Comparison of ENCODE assay signal across 19 cellular contexts in genomic region chr10:121409466-121410104, GRCh38.
DNase-seq lines count a peak whose midpoint lies in the region; ATAC-seq, FAIRE-seq and TF ChIP-seq lines count a peak whose summit lies in the region.
"Had no signal": no experiment of that assay in that cellular context is flagged by ENCODE, and none has a peak within 500 bp of the region (broad histone marks: within the 10 kb centered on the region; RNA-seq: fewer than 3 reads in every experiment).

No MANE protein-coding gene starts in this region.

- H3K27me3 ChIP-seq in KMS-11 (ENCODE audit: insufficient read depth, low read depth): no peaks in the 10 kb centered on the region
- no peaks in the 10 kb centered on the region for H3K27me3 ChIP-seq in bronchial epithelial cell (ENCODE audit: control insufficient read depth, insufficient read depth, low read length)
- H3K27me3 ChIP-seq in thyroid gland: no peaks in the 10 kb centered on the region

- H3K27ac ChIP-seq in KMS-11: no peak overlapping the region
- H3K27ac ChIP-seq in thyroid gland: peak overlapping the region in 2 of 3 donors; percentile 43 to 79

- intact Hi-C loops in thyroid gland (cut with DNase I): loop anchor here (10.0 kb wide), 1 partner anchor 185 kb away; the partner anchor contains the start of gene FGFR2

- DNase-seq in bronchial epithelial cell (ENCODE audit: low read depth) (peak; percentile 17), kidney glomerular epithelial cell (lab: John Stamatoyannopoulos, UW) (peak; percentile 9), thyroid gland (peak; percentile 72 to 81), C1 segment of cervical spinal cord (lab: John Stamatoyannopoulos, UW) (no peak), NCI-H69 (lab: John Stamatoyannopoulos, UW) (no peak)
- no peak for DNase-seq in activated T-cell treated with anti-CD3 and anti-CD28 coated beads, Interleukin-2, amount 50 U/mL, for 72 hours
- DNase-seq: ACHN; Calu3; CD4-positive, alpha-beta memory T cell; DMS53; DND-41; EL; GOT3; H7 had no signal

- no peaks in the 10 kb centered on the region for H3K79me2 ChIP-seq in KMS-11 (ENCODE audit: insufficient read depth, low read depth)

- H4K20me1 ChIP-seq in KMS-11 (ENCODE audit: insufficient read depth): no peaks in the 10 kb centered on the region

- TF ChIP-seq CTCF in KMS-11 (conservative IDR thresholded peaks at IDR 0.05; ENCODE audit: low read depth, low read length): no peak
- TF ChIP-seq CTCF in bronchial epithelial cell (IDR thresholded peaks at IDR 0.05; ENCODE audit: insufficient read depth, low read length, severe bottlenecking): no peak
- TF ChIP-seq CTCF in thyroid gland (IDR thresholded peaks at IDR 0.05): no peak

- H3K9me3 ChIP-seq in thyroid gland: no peaks in the 10 kb centered on the region

- no peak overlapping the region for H2AFZ ChIP-seq in KMS-11 (ENCODE audit: low read depth)

- H3K4me1 ChIP-seq in KMS-11 (ENCODE audit: low read depth, poor library complexity, severe bottlenecking): peaks cover 26% of the 10 kb centered on the region
- peaks cover 64 to 69% of the 10 kb centered on the region in 2 donors for H3K4me1 ChIP-seq in thyroid gland

- TF ChIP-seq POLR2A in thyroid gland (IDR thresholded peaks at IDR 0.05): no peak

- no peak overlapping the region for H3K27ac Mint-ChIP-seq in activated T-cell treated with anti-CD3 and anti-CD28 coated beads, Interleukin-2, amount 50 U/mL, for 72 hours
- H3K27ac Mint-ChIP-seq: CD4-positive, alpha-beta memory T cell had no signal

- H3K4me3 Mint-ChIP-seq in activated T-cell treated with anti-CD3 and anti-CD28 coated beads, Interleukin-2, amount 50 U/mL, for 72 hours: no peak overlapping the region
- H3K4me3 Mint-ChIP-seq: CD14-positive monocyte; CD4-positive, alpha-beta memory T cell had no signal

- no peaks in the 10 kb centered on the region for H3K36me3 Mint-ChIP-seq in activated T-cell treated with anti-CD3 and anti-CD28 coated beads, Interleukin-2, amount 50 U/mL, for 72 hours (ENCODE audit: insufficient read depth in 2 of 2)
- H3K36me3 Mint-ChIP-seq: CD14-positive monocyte; CD4-positive, alpha-beta memory T cell had no signal

- H3K4me3 ChIP-seq in KMS-11 (IDR thresholded peaks at IDR 0.05; ENCODE audit: insufficient read depth, low read depth, low read length) (no peak overlapping the region), bronchial epithelial cell (ENCODE audit: low read depth, low read length) (no peak overlapping the region), thyroid gland (replicated peaks in 1 of 3) (no peak overlapping the region)
- H3K4me3 ChIP-seq: GM12878 had no signal

- ATAC-seq in activated T-cell treated with anti-CD3 and anti-CD28 coated beads, Interleukin-2, amount 50 U/mL, for 72 hours (replicated peaks in 1 of 2): no peak
- ATAC-seq: GM12878, HCT116 had no signal

- no peaks in the 10 kb centered on the region for H3K27me3 Mint-ChIP-seq in activated T-cell treated with anti-CD3 and anti-CD28 coated beads, Interleukin-2, amount 50 U/mL, for 72 hours (ENCODE audit: low read depth)

- H3K4me1 Mint-ChIP-seq in activated T-cell treated with anti-CD3 and anti-CD28 coated beads, Interleukin-2, amount 50 U/mL, for 72 hours (ENCODE audit: low read depth): no peaks in the 10 kb centered on the region
- H3K4me1 Mint-ChIP-seq: CD14-positive monocyte; CD4-positive, alpha-beta memory T cell had no signal

- H3K4me2 ChIP-seq in KMS-11: peak overlapping the region; percentile 34; the same call in 1 of the 2 replicates

- 76% methylated on average over 4 of the region's 4 CpGs for WGBS in thyroid gland, 2 donors

- no peaks in the 10 kb centered on the region for H3K36me3 ChIP-seq in KMS-11 (ENCODE audit: insufficient read depth)
- no peaks in the 10 kb centered on the region for H3K36me3 ChIP-seq in bronchial epithelial cell (ENCODE audit: control insufficient read depth, insufficient read depth, low read length)
- H3K36me3 ChIP-seq in thyroid gland: no peaks in the 10 kb centered on the region

- H3K9me3 Mint-ChIP-seq in activated T-cell treated with anti-CD3 and anti-CD28 coated beads, Interleukin-2, amount 50 U/mL, for 72 hours: peaks cover 0 to 2% of the 10 kb centered on the region in 2 donors

- FAIRE-seq in bronchial epithelial cell (lab: Jason Lieb, UNC): no peak
- FAIRE-seq: A204.1, GM12878 had no signal

- H3K9ac ChIP-seq in KMS-11: no peak overlapping the region

Comparison
In these comparisons a context has a peak if more than half of its experiments do, and no peak if none do; other contexts are left out.
1. DNase-seq: peak in bronchial epithelial cell (single experiment), kidney glomerular epithelial cell (single experiment) and thyroid gland (2 of 2); none in C1 segment of cervical spinal cord (0 of 14), NCI-H69 (single experiment) and activated T-cell treated with anti-CD3 and anti-CD28 coated beads, Interleukin-2, amount 50 U/mL, for 72 hours (0 of 2).